Comparison of ENCODE assay signal across 19 cellular contexts in genomic region chr11:45382133-45382878, GRCh38.
A peak's percentile ranks its signal among the peaks of the same experiment; 100 is the strongest.
DNase-seq lines count a peak whose midpoint lies in the region; ATAC-seq and TF ChIP-seq lines count a peak whose summit lies in the region.
"Had no signal": no experiment of that assay in that cellular context is flagged by ENCODE, and none has a peak within 500 bp of the region (broad histone marks: within the 10 kb centered on the region; RNA-seq: fewer than 3 reads in every experiment).

No MANE protein-coding gene starts in this region.

- H3K4me1 Mint-ChIP-seq in neural progenitor cell: peaks cover 54% of the 10 kb centered on the region

- TF ChIP-seq CTCF in SK-N-SH (IDR thresholded peaks at IDR 0.05) (no peak), VCaP (conservative IDR thresholded peaks at IDR 0.05) (no peak), neural progenitor cell (IDR thresholded peaks at IDR 0.05) (no peak), PC-9 (conservative IDR thresholded peaks at IDR 0.05) (no peak)

- WGBS in SK-N-SH (ENCODE audit: low lambda C conversion rate): 58% methylated on average over 7 of the region's 7 CpGs

- H3K4me1 ChIP-seq in SK-N-SH (ENCODE audit: control insufficient read depth in 1 of 2, insufficient read depth in 2 of 2, low read depth in 1 of 2, low read length in 1 of 2) (peaks cover 4 to 5% of the 10 kb centered on the region in 2 experiments; a peak in 2 of 4 replicates), neural progenitor cell (peaks cover 5% of the 10 kb centered on the region), PC-9 (replicated peaks; ENCODE audit: insufficient read depth) (no peaks in the 10 kb centered on the region)
- H3K4me1 ChIP-seq: SJCRH30 had no signal

- H3K79me2 ChIP-seq in SK-N-SH (ENCODE audit: insufficient read depth) (no peaks in the 10 kb centered on the region), neural progenitor cell (ENCODE audit: low read depth) (no peaks in the 10 kb centered on the region), PC-9 (ENCODE audit: low read depth) (no peaks in the 10 kb centered on the region)

- H3K36me3 ChIP-seq in SK-N-SH (replicated peaks in 1 of 2; ENCODE audit: control insufficient read depth in 1 of 2, insufficient read depth in 2 of 2, low read length in 1 of 2): no peaks in the 10 kb centered on the region
- H3K36me3 ChIP-seq in neural progenitor cell: no peaks in the 10 kb centered on the region
- H3K36me3 ChIP-seq in PC-9 (ENCODE audit: low read depth): no peaks in the 10 kb centered on the region
- H3K36me3 ChIP-seq: SJCRH30 had no signal

- H3K9me3 ChIP-seq in SK-N-SH: no peaks in the 10 kb centered on the region
- no peaks in the 10 kb centered on the region for H3K9me3 ChIP-seq in neural progenitor cell (ENCODE audit: low read depth)
- no peaks in the 10 kb centered on the region for H3K9me3 ChIP-seq in PC-9 (ENCODE audit: insufficient read depth, low read depth)
- H3K9me3 ChIP-seq: SJCRH30 had no signal

- CTCF ChIA-PET in SK-N-SH (lab: Yijun Ruan, JAX): interaction anchor here (0.7 to 4.9 kb wide), 4 partner anchors 11 to 389 kb away, joined by 3 to 27 read pairs (median 16); no protein-coding TSS in a partner anchor
- CTCF ChIA-PET in PC-9 (lab: Charles Lee): no interaction called here

- no peak overlapping the region for H3K4me3 ChIP-seq in SK-N-SH (ENCODE audit: low read depth in 2 of 2, low read length in 1 of 2)
- H3K4me3 ChIP-seq in neural progenitor cell: no peak overlapping the region
- H3K4me3 ChIP-seq in PC-9: no peak overlapping the region
- H3K4me3 ChIP-seq: SJCRH30 had no signal

- H3K27ac ChIP-seq in SK-N-SH (ENCODE audit: low read depth in 2 of 2, low read length in 1 of 2) (no peak overlapping the region), VCaP (peak overlapping the region; percentile 16; the same call in 1 of the 2 replicates), neural progenitor cell (no peak overlapping the region), PC-9 (no peak overlapping the region)
- H3K27ac ChIP-seq: 22Rv1, C4-2B, KMS-11, SJCRH30 had no signal

- no peaks in the 10 kb centered on the region for H3K9me3 Mint-ChIP-seq in neural progenitor cell

- intact Hi-C loops in PC-9 (cut with micrococcal nuclease; ENCODE audit: unreplicated experiment): no loop called here

- POLR2A ChIA-PET in SK-N-SH (lab: Yijun Ruan, JAX): no interaction called here
- POLR2A ChIA-PET in PC-9 (lab: Charles Lee; ENCODE audit: unreplicated experiment): no interaction called here

- no peak overlapping the region for H3K4me3 Mint-ChIP-seq in neural progenitor cell

- H2AFZ ChIP-seq in SK-N-SH (ENCODE audit: low read depth) (no peak overlapping the region), neural progenitor cell (replicated peaks) (no peak overlapping the region), PC-9 (no peak overlapping the region)

- H3K27me3 ChIP-seq in SK-N-SH (ENCODE audit: insufficient read depth) (no peaks in the 10 kb centered on the region), neural progenitor cell (no peaks in the 10 kb centered on the region), PC-9 (ENCODE audit: insufficient read depth, low read depth) (peaks cover 88% of the 10 kb centered on the region)

- no TSS peak for BruUV-seq in PC-9 (replicated peaks; lab: Mats Ljungman, UMichigan)

- H3K27me3 Mint-ChIP-seq in neural progenitor cell (ENCODE audit: insufficient read depth, low read depth): peaks cover 16% of the 10 kb centered on the region

- peak overlapping the region; percentile 1 for H3K27ac Mint-ChIP-seq in neural progenitor cell

- no peaks in the 10 kb centered on the region for H4K20me1 ChIP-seq in SK-N-SH (ENCODE audit: insufficient read depth)
- H4K20me1 ChIP-seq in neural progenitor cell (ENCODE audit: low read depth): no peaks in the 10 kb centered on the region
- H4K20me1 ChIP-seq in PC-9 (ENCODE audit: insufficient read depth): no peaks in the 10 kb centered on the region

- TF ChIP-seq EP300 in SK-N-SH (IDR thresholded peaks at IDR 0.05; ENCODE audit: borderline replicate concordance in 1 of 2, low read depth in 1 of 2, low read length in 1 of 2): no peak
- TF ChIP-seq EP300 in Ishikawa (IDR thresholded peaks at IDR 0.05; ENCODE audit: borderline replicate concordance): no peak

- no peak for DNase-seq in SK-N-SH
- no peak for DNase-seq in neural progenitor cell (ENCODE audit: low spot score)
- DNase-seq in PC-9: no peak
- no peak for DNase-seq in activated gamma-delta T cell (lab: John Stamatoyannopoulos, UW)
- no peak for DNase-seq in effector CD8-positive, alpha-beta T cell (lab: John Stamatoyannopoulos, UW)
- DNase-seq: NCI-H1694; NCI-H2081; NCI-H2171; NCI-H345; NCI-H524; NCI-H774; NK-92 treated with Interleukin-12 subunit alpha and Interleukin-12 subunit beta, amount 100 ng/mL, for 24 hours had no signal

- no peaks in the 10 kb centered on the region for H3K9me2 ChIP-seq in SK-N-SH
- no peaks in the 10 kb centered on the region for H3K9me2 ChIP-seq in PC-9 (ENCODE audit: insufficient read depth)

- H3K36me3 Mint-ChIP-seq in neural progenitor cell: no peaks in the 10 kb centered on the region

- no peak for ATAC-seq in SK-N-SH treated with all-trans-retinoic acid at 6 μM for 48 hours

- H3K4me2 ChIP-seq in SK-N-SH (peak overlapping the region; percentile 13; the same call in 1 of the 2 replicates), neural progenitor cell (no peak overlapping the region), PC-9 (no peak overlapping the region)
- H3K4me2 ChIP-seq: KMS-11 had no signal

- H3K9ac ChIP-seq in SK-N-SH (no peak overlapping the region), neural progenitor cell (no peak overlapping the region)
- H3K9ac ChIP-seq: KMS-11 had no signal

- H3F3A ChIP-seq in SK-N-SH (replicated peaks; ENCODE audit: insufficient read depth): no peaks in the 10 kb centered on the region
- H3F3A ChIP-seq in neural progenitor cell (ENCODE audit: low read depth): no peaks in the 10 kb centered on the region
- no peaks in the 10 kb centered on the region for H3F3A ChIP-seq in PC-9 (ENCODE audit: insufficient read depth, low read depth)

- TF ChIP-seq RAD21 in SK-N-SH (IDR thresholded peaks at IDR 0.05; ENCODE audit: low read length) (no peak), Ishikawa (IDR thresholded peaks at IDR 0.05; ENCODE audit: low read depth) (no peak)

TF ChIP-seq in SK-N-SH, 30 proteins besides CTCF, POLR2A, EP300 and RAD21:
- TF ChIP-seq FOSL2 (IDR thresholded peaks at IDR 0.05; ENCODE audit: borderline replicate concordance, low read depth): no peak

TF ChIP-seq in SK-N-SH treated with all-trans-retinoic acid at 6 μM for 48 hours, 23 proteins besides CTCF, POLR2A, EP300 and RAD21:
- no peak for TF ChIP-seq TSHZ2 (CRISPR knock-in tag; IDR thresholded peaks at IDR 0.05)
- TF ChIP-seq ARNTL (CRISPR knock-in tag; IDR thresholded peaks at IDR 0.05; ENCODE audit: borderline replicate concordance, low read depth): no peak

TF ChIP-seq in Ishikawa, 13 proteins besides CTCF, POLR2A, EP300 and RAD21:
- TF ChIP-seq REST (IDR thresholded peaks at IDR 0.05; ENCODE audit: low read depth) (no peak), USF1 (IDR thresholded peaks at IDR 0.05) (peak; percentile 37)
